ENCODE assay signal across 15 cellular contexts in the genomic region with DNA sequence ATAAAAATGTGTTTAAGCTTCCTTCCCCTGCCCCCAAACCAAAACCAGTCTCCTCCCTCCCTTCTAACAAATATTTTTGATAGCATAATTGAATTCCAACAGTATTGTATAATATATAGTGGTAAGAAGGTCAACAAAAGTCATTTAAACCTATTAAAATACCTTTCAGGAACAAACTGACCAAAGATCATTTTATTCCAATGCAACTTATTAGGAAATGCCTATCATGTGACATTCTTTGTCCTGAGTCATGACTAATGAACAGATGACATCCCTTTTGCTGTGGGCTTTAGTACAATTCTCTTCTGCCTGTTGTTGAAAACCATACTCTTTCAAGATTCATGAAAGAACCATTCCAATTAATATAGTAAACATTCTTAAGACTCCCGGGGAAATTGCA. TPM values are rescaled to one million over a fixed set of nuclear protein-coding genes. Genes with fewer than 3 reads are reported as not detected.
DNase-seq lines count a peak whose midpoint lies in the region; ATAC-seq, FAIRE-seq and TF ChIP-seq lines count a peak whose summit lies in the region.
"Had no signal": no experiment of that assay in that cellular context is flagged by ENCODE, and none has a peak within 500 bp of the region (broad histone marks: within the 10 kb centered on the region; RNA-seq: fewer than 3 reads in every experiment).

No MANE protein-coding gene starts in this region.

- no peak overlapping the region for H2AK5ac ChIP-seq in neuronal stem cell (ENCODE audit: low read depth, low read length)

- H3K4me1 Mint-ChIP-seq in HFFc6 (ENCODE audit: low read depth), result peaks cover 56% of the 10 kb centered on the region
- H3K4me1 Mint-ChIP-seq: naive B cell had no signal

- no peak overlapping the region for H2BK5ac ChIP-seq in neuronal stem cell (ENCODE audit: low read length)

- no peak overlapping the region for H3K4me3 ChIP-seq in A549
- no peak overlapping the region for H3K4me3 ChIP-seq in mammary epithelial cell (replicated peaks in 1 of 3; ENCODE audit: insufficient read depth in 1 of 3, low read depth in 2 of 3, low read length in 3 of 3)
- H3K4me3 ChIP-seq in neuronal stem cell (ENCODE audit: low read length in 2 of 2), result no peak overlapping the region
- H3K4me3 ChIP-seq: GM12878, PC-9 had no signal

- H3K36me3 ChIP-seq in mammary epithelial cell (ENCODE audit: insufficient read depth, low read length) (no peaks in the 10 kb centered on the region), neuronal stem cell (replicated peaks in 1 of 2; ENCODE audit: control insufficient read depth in 2 of 2, insufficient read depth in 2 of 2, low read length in 2 of 2) (peaks cover 2 to 41% of the 10 kb centered on the region in 2 donors)
- H3K36me3 ChIP-seq: BE2C had no signal

- no peak overlapping the region for H3K9ac ChIP-seq in mammary epithelial cell (ENCODE audit: insufficient read depth, low read length)
- no peak overlapping the region for H3K9ac ChIP-seq in neuronal stem cell (ENCODE audit: low read depth, low read length, poor library complexity)

- dilution Hi-C loops in mammary epithelial cell (cut with HindIII; ENCODE audit: low sequenced_read_pairs), result no loop called here

- no peak for TF ChIP-seq RAD21 in A549 (conservative IDR thresholded peaks at IDR 0.05 in 1 of 2, IDR thresholded peaks at IDR 0.05 in 1 of 2)

- TF ChIP-seq CTCF in A549 (IDR thresholded peaks at IDR 0.05), result no peak
- TF ChIP-seq CTCF in HFFc6 (IDR thresholded peaks at IDR 0.05), result no peak
- no peak for TF ChIP-seq CTCF in mammary epithelial cell (conservative IDR thresholded peaks at IDR 0.05 in 1 of 2, IDR thresholded peaks at IDR 0.05 in 1 of 2; ENCODE audit: extremely low read depth in 1 of 2, insufficient read depth in 1 of 2, low read depth in 1 of 2, low read length in 2 of 2)

- no peak overlapping the region for H3K18ac ChIP-seq in neuronal stem cell (ENCODE audit: low read length)

- H2AFZ ChIP-seq in mammary epithelial cell (ENCODE audit: low read depth, low read length), result no peak overlapping the region
- H2AFZ ChIP-seq in neuronal stem cell (ENCODE audit: low read length), result no peak overlapping the region
- H2AFZ ChIP-seq: PC-9 had no signal

- no peak overlapping the region for H4K8ac ChIP-seq in neuronal stem cell (ENCODE audit: low read depth, low read length)

- no peaks in the 10 kb centered on the region for H3K79me1 ChIP-seq in neuronal stem cell (ENCODE audit: low read depth, low read length)

- WGBS in A549 (ENCODE audit: missing lambda C conversion rate), result 26% methylated on average over 1 of the region's 1 CpG
- 0% methylated on average over 1 of the region's 1 CpG for WGBS in mammary epithelial cell (ENCODE audit: low coverage, missing lambda C conversion rate)
- WGBS in neuronal stem cell (ENCODE audit: extremely low coverage in 2 of 2, insufficient read length in 2 of 2, insufficient replicate concordance in 1 of 2), 2 donors, result no CpG with 5 or more reads among the region's 1 CpG

- no peak overlapping the region for H2BK120ac ChIP-seq in neuronal stem cell (ENCODE audit: low read depth, low read length)

- H3K23ac ChIP-seq in neuronal stem cell (ENCODE audit: low read depth, low read length, poor library complexity), result no peak overlapping the region

- no peaks in the 10 kb centered on the region for H4K20me1 ChIP-seq in mammary epithelial cell (ENCODE audit: insufficient read depth, low read length)

- no peak for ATAC-seq in A549
- peak; percentile 63 for ATAC-seq in left lobe of liver
- no peak for ATAC-seq in GM21737 (IDR thresholded peaks at IDR 0.05; ENCODE audit: unreplicated experiment)
- ATAC-seq: GM12878 had no signal

- H3K27me3 ChIP-seq in mammary epithelial cell (ENCODE audit: insufficient read depth, low read length), result no peaks in the 10 kb centered on the region
- H3K27me3 ChIP-seq in neuronal stem cell (ENCODE audit: control insufficient read depth in 3 of 3, insufficient read depth in 3 of 3, low read depth in 1 of 3, low read length in 3 of 3), result no peaks in the 10 kb centered on the region
- H3K27me3 ChIP-seq: BE2C had no signal

- H3K4me1 ChIP-seq in A549, result peaks cover 28% of the 10 kb centered on the region
- peaks cover 10% of the 10 kb centered on the region for H3K4me1 ChIP-seq in mammary epithelial cell (ENCODE audit: insufficient read depth, low read length)
- peaks cover 7 to 9% of the 10 kb centered on the region in 2 donors for H3K4me1 ChIP-seq in neuronal stem cell (ENCODE audit: control insufficient read depth in 2 of 2, insufficient read depth in 1 of 2, low read depth in 1 of 2, low read length in 2 of 2)
- H3K4me1 ChIP-seq: BE2C had no signal

- H3K4ac ChIP-seq in neuronal stem cell (ENCODE audit: low read length), result no peak overlapping the region

- no peaks in the 10 kb centered on the region for H3K9me3 Mint-ChIP-seq in HFFc6
- H3K9me3 Mint-ChIP-seq: activated T-cell treated with anti-CD3 and anti-CD28 coated beads, Interleukin-2, amount 50 U/mL, for 24 hours; naive B cell had no signal

- H3K36me3 Mint-ChIP-seq in HFFc6 (ENCODE audit: low read depth), result no peaks in the 10 kb centered on the region

- H3K79me2 ChIP-seq in mammary epithelial cell (ENCODE audit: insufficient read depth, low read length), result no peaks in the 10 kb centered on the region

- H2BK15ac ChIP-seq in neuronal stem cell (ENCODE audit: low read length), result no peak overlapping the region

- FAIRE-seq in A549 (lab: Jason Lieb, UNC), result no peak
- FAIRE-seq: GM12878 had no signal

- BruUV-seq in mammary epithelial cell (replicated peaks; lab: Mats Ljungman, UMichigan), result no TSS peak

- H3K9me3 ChIP-seq in A549, result no peaks in the 10 kb centered on the region
- H3K9me3 ChIP-seq in mammary epithelial cell (replicated peaks; ENCODE audit: insufficient read depth, low read length), result no peaks in the 10 kb centered on the region
- no peaks in the 10 kb centered on the region for H3K9me3 ChIP-seq in neuronal stem cell (replicated peaks in 1 of 2; ENCODE audit: control insufficient read depth in 2 of 2, insufficient read depth in 1 of 2, low read depth in 1 of 2, low read length in 2 of 2)
- H3K9me3 ChIP-seq: BE2C had no signal

- H3K14ac ChIP-seq in neuronal stem cell (ENCODE audit: low read length), result no peak overlapping the region

- H3K27me3 Mint-ChIP-seq in HFFc6 (ENCODE audit: insufficient read depth), result no peaks in the 10 kb centered on the region
- H3K27me3 Mint-ChIP-seq: activated T-cell treated with anti-CD3 and anti-CD28 coated beads, Interleukin-2, amount 50 U/mL, for 24 hours; naive B cell had no signal

- POLR2A ChIA-PET in A549 (lab: Yijun Ruan, JAX), result no interaction called here

- H2BK12ac ChIP-seq in neuronal stem cell (ENCODE audit: low read length), result no peak overlapping the region

- no peak for TF ChIP-seq EP300 in A549 (IDR thresholded peaks at IDR 0.05)

- H3K4me3 Mint-ChIP-seq in HFFc6, result peak overlapping the region; percentile 18; the same call in 1 of the 2 replicates
- H3K4me3 Mint-ChIP-seq: activated T-cell treated with anti-CD3 and anti-CD28 coated beads, Interleukin-2, amount 50 U/mL, for 24 hours had no signal

- no peak overlapping the region for H4K91ac ChIP-seq in neuronal stem cell (ENCODE audit: low read depth, low read length, poor library complexity)

- CTCF ChIA-PET in A549 (lab: Yijun Ruan, JAX), result no interaction called here
- CTCF ChIA-PET in mammary epithelial cell (lab: Charles Lee; ENCODE audit: low non-redundant PET), result no interaction called here

- peak overlapping the region; percentile 48 for H3K27ac Mint-ChIP-seq in HFFc6
- H3K27ac Mint-ChIP-seq: activated T-cell treated with anti-CD3 and anti-CD28 coated beads, Interleukin-2, amount 50 U/mL, for 24 hours had no signal

- H3K4me2 ChIP-seq in A549 (peak overlapping the region; percentile 22), mammary epithelial cell (ENCODE audit: insufficient read depth, low read depth, low read length) (no peak overlapping the region), neuronal stem cell (ENCODE audit: insufficient read depth, low read length, poor library complexity, severe bottlenecking) (no peak overlapping the region)
- H3K4me2 ChIP-seq: PC-9 had no signal

- DNase-seq in A549 (ENCODE audit: low read depth in 1 of 2, low spot score in 1 of 2), result peak in 1 of 2 experiments; percentile 20
- DNase-seq in HFFc6, result peak; percentile 82
- peak; percentile 54 for DNase-seq in mammary epithelial cell
- no peak for DNase-seq in left lobe of liver (ENCODE audit: low spot score)
- no peak for DNase-seq in activated CD8-positive, alpha-beta memory T cell treated with anti-CD3 and anti-CD28 coated beads for 24 hours
- DNase-seq in KBM-7, result no peak
- no peak for DNase-seq in neuronal stem cell (ENCODE audit: low spot score)
- DNase-seq: activated T-cell treated with anti-CD3 and anti-CD28 coated beads, Interleukin-2, amount 50 U/mL, for 24 hours; BE2C; naive B cell; NCI-H146; stimulated activated CD4-positive, alpha-beta T cell treated with anti-CD3 and anti-CD28 coated beads, Interleukin-4, amount 100 ng/mL, for 4 hours had no signal

- intact Hi-C loops in mammary epithelial cell (cut with micrococcal nuclease), result loop anchor here (5.0 kb wide), 1 partner anchor 400 kb away; a partner anchor contains a TSS

- no peak for TF ChIP-seq POLR2A in A549 (IDR thresholded peaks at IDR 0.05; ENCODE audit: low read length)

- H3K27ac ChIP-seq in A549 (peak overlapping the region; percentile 8 to 52; a peak in 2 of 6 replicates), mammary epithelial cell (ENCODE audit: insufficient read depth, low read depth, low read length) (no peak overlapping the region), neuronal stem cell (replicated peaks; ENCODE audit: low read length) (no peak overlapping the region)
- H3K27ac ChIP-seq: PC-9 had no signal

- in situ Hi-C loops in mammary epithelial cell (cut with MboI; ENCODE audit: low sequenced_read_pairs in 2 of 2) (no loop called here), KBM-7 (cut with MboI; ENCODE audit: low pct_unique_long_range_greater_than_20kb, low sequenced_read_pairs) (no loop called here)

TF ChIP-seq in A549, 52 proteins besides CTCF, POLR2A, EP300 and RAD21:
- TF ChIP-seq FOSL2 (IDR thresholded peaks at IDR 0.05), result no peak
- peak; percentile 47 for TF ChIP-seq FOSL2 (CRISPR knock-in tag; IDR thresholded peaks at IDR 0.05)
- TF ChIP-seq POLR2AphosphoS2 (conservative IDR thresholded peaks at IDR 0.05; ENCODE audit: low read length), result no peak

RNA-seq across cellular contexts. Expression of gene TRAF3IP2, which starts 51.5 kb away (rescaled TPM):
- polyA plus RNA-seq in A549 (2011; rRNA removed), result 9.9 and 11.6 TPM in 2 replicates
- 7.0 and 8.2 TPM in 2 replicates for polyA plus RNA-seq in A549 (2012; cell fraction: cytosol; rRNA removed)
- polyA plus RNA-seq in A549 (2012; cell fraction: nucleus; rRNA removed), result 6.4 and 7.0 TPM in 2 replicates
- polyA plus RNA-seq in A549 (2017; fragmentation: RNase III; extraction: RNeasy Plus Mini Kit Qiagen cat#74134 plus additional on column Dnase treatment), result 5.9 to 7.2 TPM (median 5.9 TPM) in 3 replicates
- polyA minus RNA-seq in A549 (2011; rRNA and poly(A)+ RNA removed), result 13.5 and 16.7 TPM in 2 replicates
- 10 to 100 TPM; 28.9 to 47.0 (median 40.2) TPM for total RNA-seq in HFFc6 (2021; fragmentation: NEBNext Ultra II Directional; extraction: Animal tissue kit (Norgen Biotek cat#: 25700))
- 10 to 100 TPM; 65.8 to 82.2 TPM for total RNA-seq in mammary epithelial cell
- 63.3 TPM for polyA plus RNA-seq in mammary epithelial cell
- polyA minus RNA-seq in mammary epithelial cell, result 40.0 TPM
- 8.3 TPM for total RNA-seq in left lobe of liver
- 2.5 TPM for polyA plus RNA-seq in neuronal stem cell (2013, experiment 1 of 2)
- 2.1 TPM for polyA plus RNA-seq in neuronal stem cell (2013, experiment 2 of 2)

Comparison
In these comparisons a context has a peak if more than half of its experiments do, and no peak if none do; other contexts are left out.
1. DNase-seq: peak in HFFc6 (single experiment) and mammary epithelial cell (single experiment); none in left lobe of liver (single experiment), activated CD8-positive, alpha-beta memory T cell treated with anti-CD3 and anti-CD28 coated beads for 24 hours (single experiment), KBM-7 (single experiment) and neuronal stem cell (single experiment).
2. H3K27ac ChIP-seq: peak in A549 (2 of 2); none in mammary epithelial cell (single experiment) and neuronal stem cell (single experiment).